In genomic region chr13:30805603-30806011, GRCh38 we compare ENCODE assay signal across 14 cellular contexts.
A peak's percentile ranks its signal among the peaks of the same experiment; 100 is the strongest.
DNase-seq lines count a peak whose midpoint lies in the region; ATAC-seq and TF ChIP-seq lines count a peak whose summit lies in the region.
"Had no signal": no experiment of that assay in that cellular context is flagged by ENCODE, and none has a peak within 500 bp of the region (broad histone marks: within the 10 kb centered on the region; RNA-seq: fewer than 3 reads in every experiment).

No MANE protein-coding gene starts in this region.

- in situ Hi-C loops in brain microvascular endothelial cell (cut with HindIII; ENCODE audit: low pct_ligation_motif_present, low sequenced_read_pairs), result no loop called here

- no peak for TF ChIP-seq EP300 in sigmoid colon (IDR thresholded peaks at IDR 0.05)

- H3K27me3 ChIP-seq in sigmoid colon, result no peaks in the 10 kb centered on the region
- no peaks in the 10 kb centered on the region for H3K27me3 ChIP-seq in brain microvascular endothelial cell (replicated peaks)
- H3K27me3 ChIP-seq: heart right ventricle had no signal

- H3K27ac ChIP-seq in sigmoid colon (peak overlapping the region in 3 of 4 donors; percentile 5 to 57 (median 29)), brain microvascular endothelial cell (no peak overlapping the region)
- H3K27ac ChIP-seq: C4-2B had no signal

- no peak for TF ChIP-seq POLR2A in sigmoid colon (IDR thresholded peaks at IDR 0.05)

- H3K36me3 Mint-ChIP-seq in HFFc6 (ENCODE audit: low read depth) (no peaks in the 10 kb centered on the region), natural killer cell (no peaks in the 10 kb centered on the region)

- DNase-seq in HFFc6 (no peak), anterior cingulate cortex (lab: John Stamatoyannopoulos, UW) (peak in 44 of 58 donors; percentile 8 to 76 (median 34)), kidney tubule cell (ENCODE audit: low spot score) (peak; percentile 54), sigmoid colon (peak; percentile 68), CD1c-positive myeloid dendritic cell (ENCODE audit: extremely low spot score) (no peak), brain microvascular endothelial cell (no peak), natural killer cell (no peak)
- DNase-seq: activated CD4-positive, alpha-beta T cell treated with anti-CD3 and anti-CD28 coated beads, Interleukin-2, amount 50 U/mL, for 4 hours; activated naive CD4-positive, alpha-beta T cell treated with anti-CD3 and anti-CD28 coated beads for 36 hours; effector CD4-positive, alpha-beta T cell; T-helper 1 cell had no signal

- no peak overlapping the region for H3K4me3 ChIP-seq in sigmoid colon
- H3K4me3 ChIP-seq in brain microvascular endothelial cell (ENCODE audit: low read depth, low read length), result no peak overlapping the region
- H3K4me3 ChIP-seq: heart right ventricle had no signal

- no peaks in the 10 kb centered on the region; the same call in 1 of the 2 replicates for H3K27me3 Mint-ChIP-seq in HFFc6 (ENCODE audit: insufficient read depth)
- H3K27me3 Mint-ChIP-seq in natural killer cell (ENCODE audit: low read depth in 2 of 2), result no peaks in the 10 kb centered on the region

- H3K4me1 Mint-ChIP-seq in HFFc6 (ENCODE audit: low read depth) (peaks cover 42% of the 10 kb centered on the region), natural killer cell (peaks cover 14% of the 10 kb centered on the region in 2 donors)

- no peak for TF ChIP-seq CTCF in HFFc6 (IDR thresholded peaks at IDR 0.05)
- TF ChIP-seq CTCF in sigmoid colon (IDR thresholded peaks at IDR 0.05), result no peak
- no peak for TF ChIP-seq CTCF in brain microvascular endothelial cell (IDR thresholded peaks at IDR 0.05; ENCODE audit: low read depth, low read length, missing control alignments)
- no peak for TF ChIP-seq CTCF in natural killer cell (IDR thresholded peaks at IDR 0.05)

- no peak for ATAC-seq in HG02623 (IDR thresholded peaks at IDR 0.05; ENCODE audit: unreplicated experiment)
- ATAC-seq in natural killer cell, result no peak
- ATAC-seq: heart right ventricle had no signal

- H3K9me3 Mint-ChIP-seq in HFFc6 (no peaks in the 10 kb centered on the region), natural killer cell (peaks cover 0 to 2% of the 10 kb centered on the region in 2 donors)
- H3K9me3 Mint-ChIP-seq: activated naive CD4-positive, alpha-beta T cell treated with anti-CD3 and anti-CD28 coated beads for 36 hours had no signal

- WGBS in sigmoid colon, 2 donors, result 84 to 90% methylated on average over 7 of the region's 7 CpGs

- no peak overlapping the region for H3K4me3 Mint-ChIP-seq in HFFc6
- no peak overlapping the region for H3K4me3 Mint-ChIP-seq in natural killer cell
- H3K4me3 Mint-ChIP-seq: activated naive CD4-positive, alpha-beta T cell treated with anti-CD3 and anti-CD28 coated beads for 36 hours had no signal

- H3K27ac Mint-ChIP-seq in HFFc6, result peak overlapping the region; percentile 87
- H3K27ac Mint-ChIP-seq in natural killer cell, result no peak overlapping the region
- H3K27ac Mint-ChIP-seq: activated naive CD4-positive, alpha-beta T cell treated with anti-CD3 and anti-CD28 coated beads for 36 hours had no signal

- H3K9me3 ChIP-seq in sigmoid colon, result no peaks in the 10 kb centered on the region
- H3K9me3 ChIP-seq: heart right ventricle had no signal

- intact Hi-C loops in sigmoid colon (cut with DNase I), result loop anchor here (10.0 kb wide), 1 partner anchor 1211 kb away; the partner anchor contains the start of gene SLC7A1
- intact Hi-C loops in natural killer cell (cut with micrococcal nuclease), result no loop called here

- H3K36me3 ChIP-seq in sigmoid colon (no peaks in the 10 kb centered on the region), brain microvascular endothelial cell (replicated peaks) (no peaks in the 10 kb centered on the region)
- H3K36me3 ChIP-seq: heart right ventricle had no signal

- H3K4me1 ChIP-seq in sigmoid colon, result peaks cover 0 to 30% (median 13%) of the 10 kb centered on the region in 4 donors

Comparison
In these comparisons a context has a peak if more than half of its experiments do, and no peak if none do; other contexts are left out.
1. DNase-seq: peak in anterior cingulate cortex (44 of 58), kidney tubule cell (single experiment) and sigmoid colon (single experiment); none in HFFc6 (single experiment), CD1c-positive myeloid dendritic cell (single experiment), brain microvascular endothelial cell (single experiment) and natural killer cell (single experiment).